In the genomic region with DNA sequence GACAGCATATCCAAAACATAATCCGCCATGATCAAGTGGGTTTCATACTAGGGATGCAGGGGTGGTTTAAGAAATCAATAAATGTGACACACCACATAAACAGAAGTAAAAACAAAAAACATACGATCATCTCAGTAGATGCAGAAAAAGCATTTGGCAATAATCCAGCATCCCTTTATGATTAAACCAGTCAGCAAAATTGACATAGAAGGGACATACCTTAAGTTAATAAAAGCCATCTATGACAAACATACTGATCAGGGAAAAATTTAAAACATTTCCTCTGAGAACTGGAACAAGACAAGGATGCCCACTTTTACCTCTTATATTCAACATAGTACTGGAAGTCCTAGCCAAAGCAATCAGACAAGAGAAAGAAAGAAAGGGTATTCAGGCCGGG, we compare ENCODE assay signal across 33 cellular contexts.
"Had no signal": no experiment of that assay in that cellular context is flagged by ENCODE, and none has a peak within 500 bp of the region (broad histone marks: within the 10 kb centered on the region; RNA-seq: fewer than 3 reads in every experiment).

No MANE protein-coding gene starts in this region.

- H3K9me3 ChIP-seq: adrenal gland, ascending aorta had no signal

- H3K27me3 ChIP-seq: adrenal gland, ascending aorta, body of pancreas, brain microvascular endothelial cell, breast epithelium had no signal

- H3K36me3 ChIP-seq: adrenal gland, ascending aorta, brain microvascular endothelial cell, breast epithelium, cardiac muscle cell had no signal

- H3K4me3 ChIP-seq: adrenal gland, ascending aorta, body of pancreas, breast epithelium, cardiac muscle cell had no signal

- DNase-seq: activated effector memory CD4-positive, alpha-beta T cell treated with anti-CD3 and anti-CD28 coated beads, Interleukin-2, amount 50 U/mL, for 16 hours; activated effector memory CD4-positive, alpha-beta T cell treated with Interleukin-2 at 50 U/mL for 16 hours; activated gamma-delta T cell; activated gamma-delta T cell treated with Interleukin-2 at 50 U/mL for 16 hours; activated naive CD4-positive, alpha-beta T cell; activated naive CD4-positive, alpha-beta T cell treated with anti-CD3 and anti-CD28 coated beads for 36 hours; activated naive CD4-positive, alpha-beta T cell treated with anti-CD3 and anti-CD28 coated beads, Interleukin-2, amount 10 ng/mL, durations not matched to agents 7 days and 5 days; activated naive CD4-positive, alpha-beta T cell treated with anti-CD3 and anti-CD28 coated beads, Interleukin-2, amount 50 U/mL, for 16 hours; activated naive CD4-positive, alpha-beta T cell treated with Interleukin-2 at 50 U/mL for 16 hours; activated naive CD8-positive, alpha-beta T cell treated with anti-CD3 and anti-CD28 coated beads for 36 hours; activated naive CD8-positive, alpha-beta T cell treated with anti-CD3 and anti-CD28 coated beads, Interleukin-2, amount 10 ng/mL, durations not matched to agents 7 days and 5 days; activated naive CD8-positive, alpha-beta T cell treated with anti-CD3 and anti-CD28 coated beads, Interleukin-2, amount 50 U/mL, for 24 hours; activated T-cell treated with anti-CD3 and anti-CD28 coated beads, Interleukin-2, amount 50 U/mL, for 24 hours; activated T-cell treated with anti-CD3 and anti-CD28 coated beads, Interleukin-2, amount 50 U/mL, for 4 hours; activated T-cell treated with anti-CD3 and anti-CD28 coated beads, Interleukin-2, amount 50 U/mL, for 48 hours; activated T-cell treated with anti-CD3 and anti-CD28 coated beads, Interleukin-2, amount 50 U/mL, for 72 hours; adrenal gland; amniotic stem cell; amygdala; anterior cingulate cortex; aorta; body of pancreas; brain microvascular endothelial cell; caudate nucleus; central memory CD4-positive, alpha-beta T cell; cerebellar nuclear complex had no signal

- ATAC-seq: activated naive CD4-positive, alpha-beta T cell treated with anti-CD3 and anti-CD28 coated beads, Interleukin-2, amount 50 U/mL, for 72 hours; activated naive CD8-positive, alpha-beta T cell treated with anti-CD3 and anti-CD28 coated beads, Interleukin-2, amount 50 U/mL, for 24 hours; activated T-cell treated with anti-CD3 and anti-CD28 coated beads, Interleukin-2, amount 50 U/mL, for 4 hours; activated T-cell treated with anti-CD3 and anti-CD28 coated beads, Interleukin-2, amount 50 U/mL, for 72 hours; activated T-helper 17 cell treated with anti-CD3 and anti-CD28 coated beads, Interleukin-2, amount 50 U/mL, for 72 hours; body of pancreas had no signal

- FAIRE-seq: astrocyte, bronchial epithelial cell had no signal

- H3K27ac ChIP-seq: adrenal gland, ascending aorta, body of pancreas, brain microvascular endothelial cell, breast epithelium, cardiac muscle cell had no signal

- H3K4me1 ChIP-seq: adrenal gland, ascending aorta, breast epithelium had no signal
